ENCODE assay signal across 9 cellular contexts in the genomic region with DNA sequence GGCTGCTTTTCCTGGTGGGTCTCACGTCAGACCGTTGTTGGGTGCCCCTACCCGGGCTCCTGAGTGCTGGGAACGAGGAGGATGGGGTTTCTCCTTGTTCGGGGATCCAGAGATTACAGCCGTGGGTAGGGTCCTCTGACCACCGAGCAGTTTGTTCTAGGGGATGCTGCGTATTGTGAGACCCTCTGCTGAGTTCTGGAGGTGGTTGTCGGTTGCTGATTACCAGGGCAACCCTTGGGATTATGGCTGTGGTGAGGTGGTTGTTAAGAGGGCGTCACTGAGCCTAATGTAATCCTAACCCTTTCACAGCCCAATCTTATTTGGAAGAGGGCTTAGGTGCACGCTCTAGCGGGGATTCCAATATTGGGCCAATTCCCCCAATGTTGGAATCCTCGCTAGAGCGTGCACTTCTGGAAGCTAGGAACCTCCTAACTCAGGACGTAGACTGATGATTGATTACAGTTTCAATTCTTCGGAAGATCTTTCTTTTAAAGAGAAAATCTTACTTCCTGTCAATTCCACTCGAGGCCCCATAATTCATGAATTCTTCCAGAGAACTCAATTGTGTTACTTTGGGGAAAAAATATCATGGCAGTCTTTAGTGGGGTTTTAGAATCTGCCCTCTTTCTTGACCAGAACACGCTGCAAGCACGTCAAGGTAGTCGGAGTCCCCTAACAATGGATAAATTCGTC. TPM values are rescaled to one million over a fixed set of nuclear protein-coding genes. Genes with fewer than 3 reads are reported as not detected.
DNase-seq lines count a peak whose midpoint lies in the region; ATAC-seq and TF ChIP-seq lines count a peak whose summit lies in the region.
"Had no signal": no experiment of that assay in that cellular context is flagged by ENCODE, and none has a peak within 500 bp of the region (broad histone marks: within the 10 kb centered on the region; RNA-seq: fewer than 3 reads in every experiment).

No MANE protein-coding gene starts in this region.

- H3K27me3 Mint-ChIP-seq in MCF 10A (ENCODE audit: insufficient read depth, unreplicated experiment), result no peaks in the 10 kb centered on the region

- H3K27ac ChIP-seq in breast epithelium (peak overlapping the region; percentile 97 to 99), Peyer's patch (peak overlapping the region; percentile 88 to 99 (median 98)), heart right ventricle (peak overlapping the region in 9 of 10 donors; percentile 85 to 98 (median 95)), spleen (peak overlapping the region; percentile 84 to 100 (median 98))

- BruUV-seq in MCF 10A (replicated peaks; lab: Mats Ljungman, UMichigan), result no TSS peak

- intact Hi-C loops in breast epithelium (cut with DNase I; ENCODE audit: low total_unique reads), result no loop called here
- intact Hi-C loops in MCF 10A (cut with micrococcal nuclease), result loop anchor here (1.0 to 5.0 kb wide), 2 partner anchors 177 to 193 kb away; no protein-coding TSS in a partner anchor
- intact Hi-C loops in heart right ventricle (cut with DNase I), result loop anchor here in 5 of 10 donors (1.0 to 10.0 kb wide), 8 partner anchors 107 to 661 kb away; partner anchors contain the start of genes IFT25 (in 2 of the 5), LRRC42 (in 2 of the 5), SSBP3 (in 1 of the 5) and TTC4 (in 1 of the 5)
- intact Hi-C loops in spleen (cut with DNase I; ENCODE audit: low total_unique reads), result no loop called here

- H3K27me3 ChIP-seq in breast epithelium (no peaks in the 10 kb centered on the region), Peyer's patch (no peaks in the 10 kb centered on the region), heart right ventricle (no peaks in the 10 kb centered on the region), spleen (replicated peaks in 1 of 7) (no peaks in the 10 kb centered on the region)

- 13 to 17% methylated on average over 21 of the region's 21 CpGs for WGBS in heart right ventricle, 2 donors
- 2 to 4% (median 2%) methylated on average over 20 to 21 of the region's 21 CpGs for WGBS in spleen, 5 donors

- no peak for TF ChIP-seq CTCF in breast epithelium (IDR thresholded peaks at IDR 0.05)
- TF ChIP-seq CTCF in MCF 10A (IDR thresholded peaks at IDR 0.05; ENCODE audit: unreplicated experiment), result no peak
- no peak for TF ChIP-seq CTCF in Peyer's patch (IDR thresholded peaks at IDR 0.05)
- TF ChIP-seq CTCF in heart right ventricle (IDR thresholded peaks at IDR 0.05), result no peak
- no peak for TF ChIP-seq CTCF in spleen (IDR thresholded peaks at IDR 0.05 in 8 of 11, conservative IDR thresholded peaks at IDR 0.05 in 3 of 11)

- peaks cover 15% of the 10 kb centered on the region for H3K36me3 Mint-ChIP-seq in MCF 10A (ENCODE audit: insufficient read depth, unreplicated experiment)

- H3K27ac Mint-ChIP-seq in MCF 10A (ENCODE audit: low read depth, unreplicated experiment), result no peak overlapping the region

- H3K4me1 Mint-ChIP-seq in MCF 10A (ENCODE audit: insufficient read depth, unreplicated experiment), result peaks cover 16% of the 10 kb centered on the region

- peak in 6 of 8 donors; percentile 0 to 20 (median 4) for ATAC-seq in heart right ventricle

- H3K4me1 ChIP-seq in breast epithelium, result peaks cover 2 to 29% of the 10 kb centered on the region in 2 donors
- H3K4me1 ChIP-seq in Peyer's patch, result peaks cover 0 to 40% (median 10%) of the 10 kb centered on the region in 4 donors
- peaks cover 9 to 48% (median 41%) of the 10 kb centered on the region in 9 donors for H3K4me1 ChIP-seq in heart right ventricle
- H3K4me1 ChIP-seq in spleen, result peaks cover 37 to 62% (median 53%) of the 10 kb centered on the region in 6 donors

- H3K9me3 Mint-ChIP-seq in MCF 10A (ENCODE audit: unreplicated experiment), result no peaks in the 10 kb centered on the region

- no peak for DNase-seq in breast epithelium (ENCODE audit: low spot score in 2 of 2)
- DNase-seq in MCF 10A (ENCODE audit: unreplicated experiment), result no peak
- no peak for DNase-seq in Peyer's patch
- no peak for DNase-seq in heart right ventricle
- no peak for DNase-seq in spleen
- DNase-seq in middle frontal gyrus (ENCODE audit: extremely low spot score, low spot score), result no peak
- no peak for DNase-seq in occipital lobe (lab: John Stamatoyannopoulos, UW)
- no peak for DNase-seq in GM19240 (ENCODE audit: insufficient read length, low spot score)

- CTCF ChIA-PET in MCF 10A (lab: Yijun Ruan, JAX), result interaction anchor here (1.2 to 3.0 kb wide), 3 partner anchors 24 to 193 kb away, joined by 3 to 9 read pairs (median 8); no protein-coding TSS in a partner anchor

- H3K4me3 Mint-ChIP-seq in MCF 10A (ENCODE audit: unreplicated experiment), result no peak overlapping the region

- TF ChIP-seq POLR2A in breast epithelium (IDR thresholded peaks at IDR 0.05) (no peak), Peyer's patch (IDR thresholded peaks at IDR 0.05) (no peak), spleen (IDR thresholded peaks at IDR 0.05) (no peak)

- POLR2A ChIA-PET in MCF 10A (lab: Yijun Ruan, JAX), result interaction anchor here (0.6 to 4.6 kb wide), 21 partner anchors 8 to 798 kb away, joined by 3 to 45 read pairs (median 7); partner anchors contain the start of genes IFT25, LDLRAD1, LRRC42 and NDC1

- H3K36me3 ChIP-seq in breast epithelium, result no peaks in the 10 kb centered on the region
- H3K36me3 ChIP-seq in Peyer's patch, result no peaks in the 10 kb centered on the region
- peaks cover 0 to 15% (median 0%) of the 10 kb centered on the region in 9 donors for H3K36me3 ChIP-seq in heart right ventricle
- H3K36me3 ChIP-seq in spleen, result peaks cover 0 to 33% (median 0%) of the 10 kb centered on the region in 6 donors

- H3K4me3 ChIP-seq in breast epithelium (peak overlapping the region; percentile 82 to 99 (median 83)), Peyer's patch (peak overlapping the region; percentile 58 to 95 (median 88)), heart right ventricle (peak overlapping the region; percentile 37 to 93 (median 83)), spleen (peak overlapping the region; percentile 61 to 97 (median 90))

- H3K9me3 ChIP-seq in breast epithelium, result no peaks in the 10 kb centered on the region
- H3K9me3 ChIP-seq in Peyer's patch, result no peaks in the 10 kb centered on the region
- no peaks in the 10 kb centered on the region for H3K9me3 ChIP-seq in heart right ventricle
- no peaks in the 10 kb centered on the region for H3K9me3 ChIP-seq in spleen

RNA-seq across cellular contexts. Expression of gene TCEANC2, which starts 0.5 kb away (rescaled TPM):
- total RNA-seq in breast epithelium (1 to 10 TPM; 4.3 to 6.1 (median 5.9) TPM), MCF 10A (2022) (3.6 and 6.0 TPM in 2 replicates), Peyer's patch (1 to 10 TPM; 3.0 to 6.6 (median 5.3) TPM), heart right ventricle (1 to 10 TPM; 2.3 to 5.9 (median 4.1) TPM), spleen (10 to 100 TPM in 2 of 7 donors, 1 to 10 TPM in 5; 4.9 to 12.7 (median 6.8) TPM), occipital lobe (7.0 TPM)
- polyA plus RNA-seq in heart right ventricle (1 to 10 TPM; 1.4 to 2.6 TPM), spleen (1 to 10 TPM; 1.9 to 2.7 (median 2.7) TPM)

RNA-seq across cellular contexts. Expression of gene TMEM59, which starts 0.9 kb away (rescaled TPM):
- 100 to 1,000 TPM; 348 to 498 (median 388) TPM for total RNA-seq in breast epithelium
- 192 and 231 TPM in 2 replicates for total RNA-seq in MCF 10A (2022)
- 100 to 1,000 TPM in 3 of 4 donors, 10 to 100 TPM in 1; 70.1 to 537 (median 210) TPM for total RNA-seq in Peyer's patch
- total RNA-seq in heart right ventricle, result 100 to 1,000 TPM; 285 to 474 (median 345) TPM
- 100 to 1,000 TPM in 1 of 2 donors, 10 to 100 TPM in 1; 98.2 to 231 TPM for polyA plus RNA-seq in heart right ventricle
- 100 to 1,000 TPM; 215 to 295 (median 231) TPM for total RNA-seq in spleen
- polyA plus RNA-seq in spleen, result 100 to 1,000 TPM in 2 of 3 donors, 10 to 100 TPM in 1; 73.1 to 119 (median 111) TPM
- 122 TPM for total RNA-seq in occipital lobe

RNA-seq across cellular contexts. Expression of gene LDLRAD1, which starts 35.9 kb away (rescaled TPM):
- total RNA-seq in breast epithelium, result not detected
- not detected in 2 replicates for total RNA-seq in MCF 10A (2022)
- total RNA-seq in Peyer's patch, result not detected
- not detected for total RNA-seq in heart right ventricle
- not detected for polyA plus RNA-seq in heart right ventricle
- total RNA-seq in spleen, result not detected
- not detected for polyA plus RNA-seq in spleen
- not detected for total RNA-seq in occipital lobe
- total RNA-seq: dermis microvascular lymphatic vessel endothelial cell had no signal
